Comparison of ENCODE assay signal across 25 cellular contexts in genomic region chr16:64343061-64343819, GRCh38.
"Had no signal": no experiment of that assay in that cellular context is flagged by ENCODE, and none has a peak within 500 bp of the region (broad histone marks: within the 10 kb centered on the region; RNA-seq: fewer than 3 reads in every experiment).

No MANE protein-coding gene starts in this region.

- H3K4me1 ChIP-seq: left ventricle myocardium inferior, stomach, tibial artery, upper lobe of right lung had no signal

- H3K27me3 Mint-ChIP-seq: naive thymus-derived CD4-positive, alpha-beta T cell; natural killer cell treated with Interleukin-12 subunit alpha and Interleukin-12 subunit beta and Interleukin-15 and Interleukin-18, amount 100 ng/mL, for 72 hours; progenitor cell of endocrine pancreas; stimulated activated naive B cell treated with anti-CD40 and anti-IgM and Interleukin-4, amounts not matched to agents 10 μg/mL and 1 μg/mL and 100 μg/mL, for 72 hours had no signal

- H3K4me3 Mint-ChIP-seq: immature natural killer cell; naive thymus-derived CD4-positive, alpha-beta T cell; natural killer cell treated with Interleukin-12 subunit alpha and Interleukin-12 subunit beta and Interleukin-15 and Interleukin-18, amount 100 ng/mL, for 72 hours; stimulated activated naive B cell treated with anti-CD40 and anti-IgM and Interleukin-4, amounts not matched to agents 10 μg/mL and 1 μg/mL and 100 μg/mL, for 72 hours had no signal

- H3K27me3 ChIP-seq: ovary, stomach, tibial artery, upper lobe of right lung had no signal

- ATAC-seq: mucosa of descending colon; naive thymus-derived CD4-positive, alpha-beta T cell; natural killer cell treated with Interleukin-12 subunit alpha and Interleukin-12 subunit beta and Interleukin-15 and Interleukin-18, amount 100 ng/mL, for 72 hours; right cardiac atrium; sciatic nerve; stimulated activated naive B cell treated with anti-CD40 and anti-IgM and Interleukin-4, amounts not matched to agents 10 μg/mL and 1 μg/mL and 100 μg/mL, for 72 hours; stimulated activated naive CD8-positive, alpha-beta T cell treated with anti-CD3 and anti-CD28 coated beads, Interleukin-15, Interleukin-2, amounts not matched to agents 100 U/mL and 50 U/mL, for 24 hours; upper lobe of right lung had no signal

- H3K36me3 ChIP-seq: left ventricle myocardium inferior, ovary, stomach, thoracic aorta, tibial artery, upper lobe of right lung had no signal

- H3K27ac Mint-ChIP-seq: immature natural killer cell; naive thymus-derived CD4-positive, alpha-beta T cell; natural killer cell treated with Interleukin-12 subunit alpha and Interleukin-12 subunit beta and Interleukin-15 and Interleukin-18, amount 100 ng/mL, for 72 hours; progenitor cell of endocrine pancreas; stimulated activated naive B cell treated with anti-CD40 and anti-IgM and Interleukin-4, amounts not matched to agents 10 μg/mL and 1 μg/mL and 100 μg/mL, for 72 hours had no signal

- DNase-seq: hypothalamus; immature natural killer cell; left ventricle myocardium inferior; midbrain; naive thymus-derived CD4-positive, alpha-beta T cell; ovary; retina; stimulated activated CD4-positive, alpha-beta T cell treated with anti-CD3 and anti-CD28 coated beads, Interleukin-12 subunit alpha, Interleukin-12 subunit beta, amount 100 ng/mL, for 4 hours; stimulated activated CD4-positive, alpha-beta T cell treated with anti-CD3 and anti-CD28 coated beads, Interleukin-15, amount 100 ng/mL, for 24 hours; stimulated activated CD4-positive, alpha-beta T cell treated with anti-CD3 and anti-CD28 coated beads, Interleukin-2, amount 100 ng/mL, for 24 hours; stimulated activated CD4-positive, alpha-beta T cell treated with anti-CD3 and anti-CD28 coated beads, Interleukin-4, amount 100 ng/mL, for 1 hour; stimulated activated naive B cell treated with anti-CD40 and anti-IgM and Interleukin-4, amounts not matched to agents 10 μg/mL and 1 μg/mL and 100 μg/mL, for 72 hours; stimulated activated naive CD8-positive, alpha-beta T cell treated with anti-CD3 and anti-CD28 coated beads, Interleukin-15, Interleukin-2, amounts not matched to agents 100 U/mL and 50 U/mL, for 24 hours; stomach; tibial artery; trophoblast cell; upper lobe of right lung had no signal

- H3K27ac ChIP-seq: left ventricle myocardium inferior, ovary, skin epidermis, stomach, thoracic aorta, tibial artery, upper lobe of right lung had no signal

- H3K4me1 Mint-ChIP-seq: immature natural killer cell; naive thymus-derived CD4-positive, alpha-beta T cell; stimulated activated naive B cell treated with anti-CD40 and anti-IgM and Interleukin-4, amounts not matched to agents 10 μg/mL and 1 μg/mL and 100 μg/mL, for 72 hours had no signal

- H3K9me3 ChIP-seq: left ventricle myocardium inferior, mucosa of descending colon, ovary, thoracic aorta, tibial artery, upper lobe of right lung had no signal

- H3K4me3 ChIP-seq: left ventricle myocardium inferior, lung, mucosa of descending colon, ovary, skin epidermis, stomach, thoracic aorta, tibial artery, upper lobe of right lung had no signal

- H3K36me3 Mint-ChIP-seq: immature natural killer cell; natural killer cell treated with Interleukin-12 subunit alpha and Interleukin-12 subunit beta and Interleukin-15 and Interleukin-18, amount 100 ng/mL, for 72 hours; stimulated activated naive B cell treated with anti-CD40 and anti-IgM and Interleukin-4, amounts not matched to agents 10 μg/mL and 1 μg/mL and 100 μg/mL, for 72 hours had no signal
